ENCODE assay signal across 8 cellular contexts in genomic region chr15:79431636-79432344, GRCh38. TPM values are rescaled to one million over a fixed set of nuclear protein-coding genes. Genes with fewer than 3 reads are reported as not detected.
DNase-seq lines count a peak whose midpoint lies in the region; ATAC-seq lines count a peak whose summit lies in the region.

Gene MINAR1, plus strand, starts transcription at chr15:79432336. Its CDS starts 23,812 bp downstream, at chr15:79456148.

- H3K9ac ChIP-seq in GM23248: peak within 1 kb of the TSS; percentile 58

- H3K9me3 Mint-ChIP-seq in activated T-cell treated with anti-CD3 and anti-CD28 coated beads, Interleukin-2, amount 50 U/mL, for 72 hours: no peaks in the 10 kb centered on the region
- peaks cover 0 to 3% (median 0%) of the 10 kb centered on the region in 8 donors for H3K9me3 Mint-ChIP-seq in CD4-positive, alpha-beta memory T cell

- H3K27me3 ChIP-seq in ACC112 (ENCODE audit: insufficient read depth, low read length) (peaks cover 89% of the 10 kb centered on the region), GM23248 (replicated peaks; ENCODE audit: insufficient read depth) (peaks cover 30% of the 10 kb centered on the region)
- H3K27me3 ChIP-seq in CD4-positive, alpha-beta memory T cell (ENCODE audit: insufficient read depth, low read length): peaks cover 12% of the 10 kb centered on the region

- intact Hi-C loops in left ventricle myocardium superior (cut with micrococcal nuclease): no loop called here
- intact Hi-C loops in CD4-positive, alpha-beta memory T cell (cut with micrococcal nuclease): no loop called here

- CTCF ChIA-PET in CD4-positive, alpha-beta memory T cell (lab: Charles Lee; ENCODE audit: partially characterized antibody): no interaction called here

- H3K36me3 ChIP-seq in ACC112 (ENCODE audit: insufficient read depth, low read length) (no peaks in the 10 kb centered on the region), GM23248 (ENCODE audit: low read depth) (no peaks in the 10 kb centered on the region)
- H3K36me3 ChIP-seq in CD4-positive, alpha-beta memory T cell (ENCODE audit: insufficient read depth, low read length): no peaks in the 10 kb centered on the region

- no peaks in the 10 kb centered on the region for H3K9me3 ChIP-seq in GM23248 (ENCODE audit: low read depth)
- H3K9me3 ChIP-seq in CD4-positive, alpha-beta memory T cell (ENCODE audit: control insufficient read depth in 1 of 2, low read length in 2 of 2): no peaks in the 10 kb centered on the region

- H2AFZ ChIP-seq in ACC112 (ENCODE audit: low read length, unreplicated experiment): peak within 1 kb of the TSS; percentile 43
- H2AFZ ChIP-seq in GM23248: peak within 1 kb of the TSS; percentile 83

- H3K79me2 ChIP-seq in ACC112 (ENCODE audit: control insufficient read depth, insufficient read depth, low read length, unreplicated experiment) (no peaks in the 10 kb centered on the region), GM23248 (ENCODE audit: insufficient read depth) (no peaks in the 10 kb centered on the region)

- H3K4me3 Mint-ChIP-seq in activated T-cell treated with anti-CD3 and anti-CD28 coated beads, Interleukin-2, amount 50 U/mL, for 72 hours: peak within 1 kb of the TSS; percentile 46 to 75
- H3K4me3 Mint-ChIP-seq in CD4-positive, alpha-beta memory T cell: peak within 1 kb of the TSS in 3 of 8 donors; percentile 26 to 72 (median 33)

- H3K27ac Mint-ChIP-seq in activated T-cell treated with anti-CD3 and anti-CD28 coated beads, Interleukin-2, amount 50 U/mL, for 72 hours: no peak within 1 kb of the TSS
- no peak within 1 kb of the TSS for H3K27ac Mint-ChIP-seq in CD4-positive, alpha-beta memory T cell

- peaks cover 68% of the 10 kb centered on the region for H3K27me3 Mint-ChIP-seq in activated T-cell treated with anti-CD3 and anti-CD28 coated beads, Interleukin-2, amount 50 U/mL, for 72 hours (ENCODE audit: low read depth)
- peaks cover 38 to 55% of the 10 kb centered on the region in 2 donors for H3K27me3 Mint-ChIP-seq in CD4-positive, alpha-beta memory T cell

- no peaks in the 10 kb centered on the region for H3K9me2 ChIP-seq in GM23248 (ENCODE audit: insufficient read depth)

- DNase-seq in GM23248: peak; percentile 80
- DNase-seq in activated T-cell treated with anti-CD3 and anti-CD28 coated beads, Interleukin-2, amount 50 U/mL, for 72 hours: peak; percentile 2 to 13
- DNase-seq in left ventricle myocardium superior: peak; percentile 36
- no peak for DNase-seq in skeletal muscle cell (ENCODE audit: low read depth)
- no peak for DNase-seq in CD4-positive, alpha-beta memory T cell
- DNase-seq in globus pallidus (ENCODE audit: low spot score): no peak

- H4K20me1 ChIP-seq in GM23248 (ENCODE audit: insufficient read depth): no peaks in the 10 kb centered on the region

- H3K36me3 Mint-ChIP-seq in activated T-cell treated with anti-CD3 and anti-CD28 coated beads, Interleukin-2, amount 50 U/mL, for 72 hours (ENCODE audit: insufficient read depth in 2 of 2): no peaks in the 10 kb centered on the region
- H3K36me3 Mint-ChIP-seq in CD4-positive, alpha-beta memory T cell: peaks cover 0 to 4% of the 10 kb centered on the region in 2 donors

- POLR2A ChIA-PET in CD4-positive, alpha-beta memory T cell (lab: Charles Lee; ENCODE audit: partially characterized antibody): no interaction called here

- peaks cover 5% of the 10 kb centered on the region for H3K4me1 Mint-ChIP-seq in activated T-cell treated with anti-CD3 and anti-CD28 coated beads, Interleukin-2, amount 50 U/mL, for 72 hours (ENCODE audit: low read depth)
- H3K4me1 Mint-ChIP-seq in CD4-positive, alpha-beta memory T cell: peaks cover 4 to 12% (median 7%) of the 10 kb centered on the region in 4 donors

- in situ Hi-C loops in GM23248 (cut with MboI): no loop called here

- H3K4me3 ChIP-seq in ACC112 (ENCODE audit: low read depth, low read length) (peak within 1 kb of the TSS; percentile 78), GM23248 (peak within 1 kb of the TSS; percentile 74), skeletal muscle cell (ENCODE audit: low read depth, low read length) (peak within 1 kb of the TSS; percentile 58)
- H3K4me3 ChIP-seq in CD4-positive, alpha-beta memory T cell (ENCODE audit: low read length in 2 of 2): no peak within 1 kb of the TSS

- 2 to 3% methylated on average over 53 of the region's 84 CpGs for WGBS in GM23248 (ENCODE audit: low coverage in 1 of 2, low lambda C conversion rate in 2 of 2, missing lambda C conversion rate in 2 of 2), 2 experiments

- peak; percentile 47 to 65 for ATAC-seq in activated T-cell treated with anti-CD3 and anti-CD28 coated beads, Interleukin-2, amount 50 U/mL, for 72 hours (replicated peaks in 1 of 2)
- ATAC-seq in left ventricle myocardium superior (peak; percentile 61), HG03439 (IDR thresholded peaks at IDR 0.05; ENCODE audit: unreplicated experiment) (no peak)

- H3K4me2 ChIP-seq in GM23248 (ENCODE audit: unreplicated experiment): peak within 1 kb of the TSS; percentile 65

- peaks cover 5% of the 10 kb centered on the region for H3K4me1 ChIP-seq in ACC112 (ENCODE audit: control insufficient read depth, insufficient read depth, low read length, unreplicated experiment)
- H3K4me1 ChIP-seq in GM23248 (ENCODE audit: insufficient read depth): no peaks in the 10 kb centered on the region
- H3K4me1 ChIP-seq in CD4-positive, alpha-beta memory T cell (ENCODE audit: insufficient read depth, low read length): no peaks in the 10 kb centered on the region

- H3K27ac ChIP-seq in ACC112 (ENCODE audit: low read depth, low read length) (no peak within 1 kb of the TSS), GM23248 (no peak within 1 kb of the TSS)
- no peak within 1 kb of the TSS for H3K27ac ChIP-seq in CD4-positive, alpha-beta memory T cell (ENCODE audit: low read depth, low read length)

- no peaks in the 10 kb centered on the region for H3F3A ChIP-seq in GM23248 (ENCODE audit: insufficient read depth)

RNA-seq across cellular contexts. Expression of gene MINAR1, which starts in this region (rescaled TPM):
- total RNA-seq in GM23248 (2014; rRNA removed; shearing (Covaris generic)): 1.3 and 1.6 TPM in 2 replicates
- polyA plus RNA-seq in GM23248 (2016; fragmentation: Nextera tagmentation; extraction: Ambion mirVana): 0.25 and 0.28 TPM in 2 replicates
- under 1 TPM; 0.37 to 0.62 TPM for total RNA-seq in activated T-cell treated with anti-CD3 and anti-CD28 coated beads, Interleukin-2, amount 50 U/mL, for 72 hours
- total RNA-seq in left ventricle myocardium superior: 0.07 TPM
- under 1 TPM; 0.30 to 0.32 TPM for total RNA-seq in CD4-positive, alpha-beta memory T cell
- under 1 TPM in 1 of 2 donors, not detected in 1; 0.07 TPM for polyA plus RNA-seq in CD4-positive, alpha-beta memory T cell

Comparison
In these comparisons a context has a peak if more than half of its experiments do, and no peak if none do; other contexts are left out.
1. Peak in DNase-seq and ATAC-seq in activated T-cell treated with anti-CD3 and anti-CD28 coated beads, Interleukin-2, amount 50 U/mL, for 72 hours; RNA of the gene not detected or under 1 TPM.
2. Peak in DNase-seq and ATAC-seq in left ventricle myocardium superior; RNA of the gene not detected or under 1 TPM.
3. H3K4me3 ChIP-seq: peak in ACC112 (single experiment), GM23248 (single experiment) and skeletal muscle cell (single experiment); none in CD4-positive, alpha-beta memory T cell (0 of 2).